In genomic region chr18:48928787-48929186, GRCh38 we compare ENCODE assay signal across 7 cellular contexts. TPM values are rescaled to one million over a fixed set of nuclear protein-coding genes. Genes with fewer than 3 reads are reported as not detected.
A peak's percentile ranks its signal among the peaks of the same experiment; 100 is the strongest.
DNase-seq lines count a peak whose midpoint lies in the region; ATAC-seq and TF ChIP-seq lines count a peak whose summit lies in the region.

No MANE protein-coding gene starts in this region.

- no peaks in the 10 kb centered on the region for H3F3A ChIP-seq in neural progenitor cell (ENCODE audit: low read depth)

- H3K27me3 Mint-ChIP-seq in activated CD8-positive, alpha-beta memory T cell treated with anti-CD3 and anti-CD28 coated beads, Interleukin-2, amount 10 ng/mL, durations not matched to agents 7 days and 5 days, result no peaks in the 10 kb centered on the region
- H3K27me3 Mint-ChIP-seq in neural progenitor cell (ENCODE audit: insufficient read depth, low read depth), result peaks cover 2% of the 10 kb centered on the region

- CTCF ChIA-PET in activated CD8-positive, alpha-beta memory T cell treated with anti-CD3 and anti-CD28 coated beads, Interleukin-2, amount 10 ng/mL, durations not matched to agents 7 days and 5 days (lab: Charles Lee), result interaction anchor here (0.8 to 1.3 kb wide), 5 partner anchors 8 to 201 kb away, joined by 3 to 4 read pairs (median 4); no protein-coding TSS in a partner anchor

- H3K36me3 ChIP-seq in neural progenitor cell (no peaks in the 10 kb centered on the region), urinary bladder (ENCODE audit: insufficient read depth) (no peaks in the 10 kb centered on the region)

- H3K79me2 ChIP-seq in neural progenitor cell (ENCODE audit: low read depth), result no peaks in the 10 kb centered on the region

- H3K4me3 ChIP-seq in epithelial cell of proximal tubule (ENCODE audit: low read depth, low read length) (peak overlapping the region; percentile 14), neural progenitor cell (no peak overlapping the region), urinary bladder (ENCODE audit: low read depth, low read length) (no peak overlapping the region)

- no peak for TF ChIP-seq CTCF in epithelial cell of proximal tubule (conservative IDR thresholded peaks at IDR 0.05; ENCODE audit: low read depth, low read length)
- no peak for TF ChIP-seq CTCF in neural progenitor cell (IDR thresholded peaks at IDR 0.05)

- H4K20me1 ChIP-seq in neural progenitor cell (ENCODE audit: low read depth), result no peaks in the 10 kb centered on the region

- H3K4me2 ChIP-seq in neural progenitor cell, result no peak overlapping the region

- H3K9me3 Mint-ChIP-seq in activated CD8-positive, alpha-beta memory T cell treated with anti-CD3 and anti-CD28 coated beads, Interleukin-2, amount 10 ng/mL, durations not matched to agents 7 days and 5 days (ENCODE audit: low read depth), result no peaks in the 10 kb centered on the region
- H3K9me3 Mint-ChIP-seq in neural progenitor cell, result no peaks in the 10 kb centered on the region

- peaks cover 37% of the 10 kb centered on the region for H3K4me1 ChIP-seq in neural progenitor cell
- peaks cover 9% of the 10 kb centered on the region for H3K4me1 ChIP-seq in urinary bladder (ENCODE audit: insufficient read depth)

- H3K4me1 Mint-ChIP-seq in activated CD8-positive, alpha-beta memory T cell treated with anti-CD3 and anti-CD28 coated beads, Interleukin-2, amount 10 ng/mL, durations not matched to agents 7 days and 5 days, result peaks cover 96% of the 10 kb centered on the region
- peaks cover 79% of the 10 kb centered on the region for H3K4me1 Mint-ChIP-seq in neural progenitor cell

- H2AFZ ChIP-seq in neural progenitor cell (replicated peaks), result no peak overlapping the region

- peak overlapping the region; percentile 80 for H3K27ac Mint-ChIP-seq in activated CD8-positive, alpha-beta memory T cell treated with anti-CD3 and anti-CD28 coated beads, Interleukin-2, amount 10 ng/mL, durations not matched to agents 7 days and 5 days
- peak overlapping the region; percentile 72 for H3K27ac Mint-ChIP-seq in neural progenitor cell

- ATAC-seq in GM18870 (IDR thresholded peaks at IDR 0.05; ENCODE audit: unreplicated experiment), result peak; percentile 74
- ATAC-seq in HG03039 (IDR thresholded peaks at IDR 0.05; ENCODE audit: unreplicated experiment), result peak; percentile 75
- ATAC-seq in activated CD8-positive, alpha-beta memory T cell treated with anti-CD3 and anti-CD28 coated beads, Interleukin-2, amount 10 ng/mL, durations not matched to agents 7 days and 5 days, result peak; percentile 83

- peak overlapping the region; percentile 61 for H3K4me3 Mint-ChIP-seq in activated CD8-positive, alpha-beta memory T cell treated with anti-CD3 and anti-CD28 coated beads, Interleukin-2, amount 10 ng/mL, durations not matched to agents 7 days and 5 days
- peak overlapping the region; percentile 69 for H3K4me3 Mint-ChIP-seq in neural progenitor cell

- DNase-seq in NCI-H526 (lab: John Stamatoyannopoulos, UW), result peak; percentile 94 to 98
- DNase-seq in activated CD8-positive, alpha-beta memory T cell treated with anti-CD3 and anti-CD28 coated beads, Interleukin-2, amount 10 ng/mL, durations not matched to agents 7 days and 5 days, result peak; percentile 88
- no peak for DNase-seq in epithelial cell of proximal tubule (ENCODE audit: low read depth)
- DNase-seq in neural progenitor cell (ENCODE audit: low spot score), result peak; percentile 35

- H3K27ac ChIP-seq in neural progenitor cell (no peak overlapping the region), urinary bladder (ENCODE audit: low read depth) (peak overlapping the region; percentile 27)

- no peaks in the 10 kb centered on the region for H3K9me3 ChIP-seq in neural progenitor cell (ENCODE audit: low read depth)

- WGBS in urinary bladder, result 16% methylated on average over 9 of the region's 9 CpGs

- no peak overlapping the region for H3K9ac ChIP-seq in neural progenitor cell

- no peaks in the 10 kb centered on the region for H3K27me3 ChIP-seq in neural progenitor cell

- H3K36me3 Mint-ChIP-seq in activated CD8-positive, alpha-beta memory T cell treated with anti-CD3 and anti-CD28 coated beads, Interleukin-2, amount 10 ng/mL, durations not matched to agents 7 days and 5 days, result peaks cover 13% of the 10 kb centered on the region
- peaks cover 10% of the 10 kb centered on the region for H3K36me3 Mint-ChIP-seq in neural progenitor cell

RNA-seq across cellular contexts. Expression of gene SMAD7, which starts 22.0 kb away (rescaled TPM):
- total RNA-seq in activated CD8-positive, alpha-beta memory T cell treated with anti-CD3 and anti-CD28 coated beads, Interleukin-2, amount 10 ng/mL, durations not matched to agents 7 days and 5 days, result 10 to 100 TPM; 18.5 to 29.3 TPM
- total RNA-seq in epithelial cell of proximal tubule (17.4 and 30.4 TPM in 2 replicates), neural progenitor cell (ENCODE audit: low replicate concordance) (1.1 and 2.0 TPM in 2 replicates), urinary bladder (25.6 TPM)
- 31.5 TPM for polyA plus RNA-seq in urinary bladder
